ENCODE assay signal across 1 cellular context in genomic region chr19:1400281-1401137, GRCh38.
TF ChIP-seq lines count a peak whose summit lies in the region.

No MANE protein-coding gene starts in this region.

TF ChIP-seq in HepG2, 621 proteins besides CTCF, POLR2A, EP300 and RAD21 (continued from another document and continues in another):
- peak; percentile 94; the same call in 1 of the 2 replicates for TF ChIP-seq ZXDC (CRISPR knock-in tag; IDR thresholded peaks at IDR 0.05)
- peak; percentile 54; the same call in 1 of the 2 replicates for TF ChIP-seq GMEB1 (CRISPR knock-in tag; IDR thresholded peaks at IDR 0.05; ENCODE audit: borderline replicate concordance)
- peak; percentile 68 for TF ChIP-seq FOXP4 (CRISPR knock-in tag; IDR thresholded peaks at IDR 0.05)
- peak; percentile 27; the same call in 1 of the 2 replicates for TF ChIP-seq ELF3 (CRISPR knock-in tag; IDR thresholded peaks at IDR 0.05)
- peak; percentile 10 for TF ChIP-seq ZNF407 (CRISPR knock-in tag; IDR thresholded peaks at IDR 0.05; ENCODE audit: not compliant biosample characterization)
- TF ChIP-seq TCF12 (IDR thresholded peaks at IDR 0.05) = no peak
- TF ChIP-seq TCF12 (CRISPR knock-in tag; IDR thresholded peaks at IDR 0.05) = peak; percentile 69; the same call in 1 of the 2 replicates
- TF ChIP-seq THAP9 (CRISPR knock-in tag; IDR thresholded peaks at IDR 0.05; ENCODE audit: borderline replicate concordance) = no peak
- peak; percentile 62; the same call in 1 of the 2 replicates for TF ChIP-seq ZNF556 (CRISPR knock-in tag; IDR thresholded peaks at IDR 0.05; ENCODE audit: borderline replicate concordance)
- peak; percentile 63; the same call in 1 of the 2 replicates for TF ChIP-seq ZBTB25 (CRISPR knock-in tag; IDR thresholded peaks at IDR 0.05)
- no peak for TF ChIP-seq ZNF775 (CRISPR knock-in tag; IDR thresholded peaks at IDR 0.05; ENCODE audit: borderline replicate concordance)
- peak; percentile 40; the same call in 1 of the 2 replicates for TF ChIP-seq ZNF703 (CRISPR knock-in tag; IDR thresholded peaks at IDR 0.05; ENCODE audit: borderline replicate concordance)
- peak; percentile 44; the same call in 1 of the 2 replicates for TF ChIP-seq ZNF3 (CRISPR knock-in tag; IDR thresholded peaks at IDR 0.05)
- no peak for TF ChIP-seq ATF7 (IDR thresholded peaks at IDR 0.05)
- peak; percentile 37; the same call in 1 of the 2 replicates for TF ChIP-seq ATF7 (CRISPR knock-in tag; IDR thresholded peaks at IDR 0.05)
- 0 out of 2 replicates have a peak, but pooled peaks have one; percentile 15 for TF ChIP-seq ZFAT (CRISPR knock-in tag; conservative IDR thresholded peaks at IDR 0.05)
- no peak for TF ChIP-seq NPAS2 (CRISPR knock-in tag; IDR thresholded peaks at IDR 0.05; ENCODE audit: borderline replicate concordance)
- no peak for TF ChIP-seq ZNF512B (CRISPR knock-in tag; IDR thresholded peaks at IDR 0.05; ENCODE audit: borderline replicate concordance)
- 0 out of 2 replicates have a peak, but pooled peaks have one; percentile 42 for TF ChIP-seq ZNF34 (CRISPR knock-in tag; IDR thresholded peaks at IDR 0.05; ENCODE audit: borderline replicate concordance)
- TF ChIP-seq ZNF549 (CRISPR knock-in tag; IDR thresholded peaks at IDR 0.05) = no peak
- TF ChIP-seq TBX2 (CRISPR knock-in tag; IDR thresholded peaks at IDR 0.05; ENCODE audit: borderline replicate concordance) = peak; percentile 84
- TF ChIP-seq ADNP (CRISPR knock-in tag; IDR thresholded peaks at IDR 0.05) = peak; percentile 98
- TF ChIP-seq PAX8 (CRISPR knock-in tag; IDR thresholded peaks at IDR 0.05; ENCODE audit: borderline replicate concordance) = no peak
- no peak; the same call in 1 of the 2 replicates for TF ChIP-seq ZNF782 (CRISPR knock-in tag; IDR thresholded peaks at IDR 0.05; ENCODE audit: borderline replicate concordance)
- no peak for TF ChIP-seq SATB2 (CRISPR knock-in tag; IDR thresholded peaks at IDR 0.05)
- peak; percentile 70 for TF ChIP-seq ZGPAT (CRISPR knock-in tag; IDR thresholded peaks at IDR 0.05)
